12 cellular contexts compared by ENCODE assay signal in genomic region chr2:44130441-44130840, GRCh38. TPM values are rescaled to one million over a fixed set of nuclear protein-coding genes. Genes with fewer than 3 reads are reported as not detected.
DNase-seq lines count a peak whose midpoint lies in the region; ATAC-seq, FAIRE-seq and TF ChIP-seq lines count a peak whose summit lies in the region.
"Had no signal": no experiment of that assay in that cellular context is flagged by ENCODE, and none has a peak within 500 bp of the region (broad histone marks: within the 10 kb centered on the region; RNA-seq: fewer than 3 reads in every experiment).

No MANE protein-coding gene starts in this region.

- POLR2A ChIA-PET in BJ (lab: Charles Lee) = no interaction called here

- H3K36me3 ChIP-seq in BJ (ENCODE audit: control insufficient read depth, insufficient read depth, low read length) (no peaks in the 10 kb centered on the region), KMS-11 (ENCODE audit: insufficient read depth) (no peaks in the 10 kb centered on the region), astrocyte (ENCODE audit: insufficient read depth, low read length) (no peaks in the 10 kb centered on the region)

- H3K4me2 ChIP-seq in KMS-11 (peak overlapping the region; percentile 20; the same call in 1 of the 2 replicates), astrocyte (ENCODE audit: low read length) (no peak overlapping the region)

- no peak overlapping the region for H3K27ac Mint-ChIP-seq in astrocyte (ENCODE audit: unreplicated experiment)
- H3K27ac Mint-ChIP-seq: stimulated activated naive CD8-positive, alpha-beta T cell treated with anti-CD3 and anti-CD28 coated beads, Interleukin-15, amount 100 ng/mL, for 72 hours had no signal

- H3K36me3 Mint-ChIP-seq in astrocyte (ENCODE audit: low read depth, unreplicated experiment) = no peaks in the 10 kb centered on the region

- H3K4me3 ChIP-seq in BJ (ENCODE audit: low read depth, low read length) (no peak overlapping the region), KMS-11 (IDR thresholded peaks at IDR 0.05; ENCODE audit: insufficient read depth, low read depth, low read length) (no peak overlapping the region), astrocyte (ENCODE audit: insufficient read depth, low read depth, low read length) (no peak overlapping the region)
- H3K4me3 ChIP-seq: GM12878 had no signal

- H3K27ac ChIP-seq in KMS-11 (no peak overlapping the region), astrocyte (ENCODE audit: low read depth, low read length) (no peak overlapping the region)

- CTCF ChIA-PET in BJ (lab: Yijun Ruan, JAX) = interaction anchor here (0.6 to 1.1 kb wide), 4 partner anchors 10 to 26 kb away, joined by 3 to 4 read pairs (median 4); no protein-coding TSS in a partner anchor

- FAIRE-seq in astrocyte (lab: Jason Lieb, UNC) = no peak
- FAIRE-seq in islet of Langerhans (lab: Jason Lieb, UNC) = peak; percentile 94
- FAIRE-seq: endothelial cell of umbilical vein, GM12878 had no signal

- H3K9me3 Mint-ChIP-seq in astrocyte (ENCODE audit: unreplicated experiment) = peaks cover 1% of the 10 kb centered on the region

- ATAC-seq in GM18870 (IDR thresholded peaks at IDR 0.05; ENCODE audit: unreplicated experiment) (no peak), GM18873 (IDR thresholded peaks at IDR 0.05; ENCODE audit: low FRiP score, unreplicated experiment) (no peak)
- ATAC-seq: GM12878; stimulated activated naive CD8-positive, alpha-beta T cell treated with anti-CD3 and anti-CD28 coated beads, Interleukin-15, amount 100 ng/mL, for 72 hours had no signal

- H2AFZ ChIP-seq in KMS-11 (ENCODE audit: low read depth) = no peak overlapping the region
- H2AFZ ChIP-seq in astrocyte (ENCODE audit: low read depth, low read length) = no peak overlapping the region

- H3K9me3 ChIP-seq in astrocyte (ENCODE audit: insufficient read depth, low read depth, low read length) = no peaks in the 10 kb centered on the region

- H3K27me3 ChIP-seq in BJ (ENCODE audit: control insufficient read depth, insufficient read depth, low read length) = no peaks in the 10 kb centered on the region
- no peaks in the 10 kb centered on the region for H3K27me3 ChIP-seq in KMS-11 (ENCODE audit: insufficient read depth, low read depth)
- H3K27me3 ChIP-seq in astrocyte (ENCODE audit: insufficient read depth, low read length) = no peaks in the 10 kb centered on the region

- H3K9ac ChIP-seq in KMS-11 (no peak overlapping the region), astrocyte (ENCODE audit: low read length) (no peak overlapping the region)

- peaks cover 11% of the 10 kb centered on the region for H3K4me1 Mint-ChIP-seq in astrocyte (ENCODE audit: low read depth, unreplicated experiment)

- peak; percentile 25 for DNase-seq in BJ (ENCODE audit: low read depth)
- DNase-seq in astrocyte (ENCODE audit: low read depth) = peak; percentile 50
- DNase-seq in DMS153 (lab: John Stamatoyannopoulos, UW) = no peak
- DNase-seq in DMS 273 treated with DMSO at 0.1 percent for 48 hours (lab: John Stamatoyannopoulos, UW) = no peak
- DNase-seq: stimulated activated naive CD8-positive, alpha-beta T cell treated with anti-CD3 and anti-CD28 coated beads, Interleukin-15, amount 100 ng/mL, for 72 hours; SW 1271 had no signal

- no peak for TF ChIP-seq CTCF in BJ (IDR thresholded peaks at IDR 0.05; ENCODE audit: insufficient read depth, low read depth, low read length)
- TF ChIP-seq CTCF in KMS-11 (conservative IDR thresholded peaks at IDR 0.05; ENCODE audit: low read depth, low read length) = no peak
- TF ChIP-seq CTCF in astrocyte (IDR thresholded peaks at IDR 0.05; ENCODE audit: insufficient read depth, low read depth, low read length) = no peak

- H3K27me3 Mint-ChIP-seq in astrocyte (ENCODE audit: low read depth, unreplicated experiment) = no peaks in the 10 kb centered on the region
- H3K27me3 Mint-ChIP-seq: stimulated activated naive CD8-positive, alpha-beta T cell treated with anti-CD3 and anti-CD28 coated beads, Interleukin-15, amount 100 ng/mL, for 72 hours had no signal

- H4K20me1 ChIP-seq in KMS-11 (ENCODE audit: insufficient read depth) (no peaks in the 10 kb centered on the region), astrocyte (ENCODE audit: insufficient read depth, low read length) (no peaks in the 10 kb centered on the region)

- no peaks in the 10 kb centered on the region for H3K79me2 ChIP-seq in KMS-11 (ENCODE audit: insufficient read depth, low read depth)
- H3K79me2 ChIP-seq in astrocyte (ENCODE audit: insufficient read depth, low read length) = no peaks in the 10 kb centered on the region

- H3K4me3 Mint-ChIP-seq in astrocyte (ENCODE audit: unreplicated experiment) = no peak overlapping the region
- H3K4me3 Mint-ChIP-seq: stimulated activated naive CD8-positive, alpha-beta T cell treated with anti-CD3 and anti-CD28 coated beads, Interleukin-15, amount 100 ng/mL, for 72 hours had no signal

- peaks cover 16% of the 10 kb centered on the region for H3K4me1 ChIP-seq in KMS-11 (ENCODE audit: low read depth, poor library complexity, severe bottlenecking)
- peaks cover 5% of the 10 kb centered on the region for H3K4me1 ChIP-seq in astrocyte (ENCODE audit: insufficient read depth, low read length)

RNA-seq across cellular contexts. Expression of gene PPM1B, which starts 38.2 kb away (rescaled TPM):
- polyA plus RNA-seq in BJ (2011; rRNA removed) = 8.2 and 25.7 TPM in 2 replicates
- 17.1 and 20.3 TPM in 2 replicates for polyA minus RNA-seq in BJ (2011; rRNA and poly(A)+ RNA removed)
- total RNA-seq in astrocyte = 39.3 and 39.4 TPM in 2 replicates

Comparison
In these comparisons a context has a peak if more than half of its experiments do, and no peak if none do; other contexts are left out.
1. DNase-seq: peak in BJ (single experiment) and astrocyte (single experiment); none in DMS153 (single experiment) and DMS 273 treated with DMSO at 0.1 percent for 48 hours (single experiment).